Comparison of ENCODE assay signal across 14 cellular contexts in genomic region chr3:7447197-7447769, GRCh38.
DNase-seq lines count a peak whose midpoint lies in the region; ATAC-seq and TF ChIP-seq lines count a peak whose summit lies in the region.
"Had no signal": no experiment of that assay in that cellular context is flagged by ENCODE, and none has a peak within 500 bp of the region (broad histone marks: within the 10 kb centered on the region; RNA-seq: fewer than 3 reads in every experiment).

No MANE protein-coding gene starts in this region.

- TF ChIP-seq CTCF in GM13977 (IDR thresholded peaks at IDR 0.05; ENCODE audit: extremely low read depth, insufficient read depth, missing control alignments) = no peak

- DNase-seq in GM13977 (ENCODE audit: low spot score) = peak; percentile 14
- DNase-seq in HT-29 (ENCODE audit: low spot score) = no peak
- no peak for DNase-seq in amygdala (lab: John Stamatoyannopoulos, UW)
- no peak for DNase-seq in effector CD4-positive, alpha-beta T cell
- DNase-seq in activated CD4-positive, alpha-beta T cell treated with anti-CD3 and anti-CD28 coated beads, Interleukin-2, amount 50 U/mL, for 4 hours = no peak
- DNase-seq: activated CD4-positive, CD25-positive, alpha-beta regulatory T cell treated with anti-CD3 and anti-CD28 coated beads, Interleukin-2, amount 50 U/mL, for 72 hours; activated naive CD4-positive, alpha-beta T cell treated with Interleukin-2 at 50 U/mL for 16 hours; H7; NCI-H446; Right ventricle myocardium superior had no signal

- in situ Hi-C loops in GM13977 (cut with MboI; ENCODE audit: low pct_unique_long_range_greater_than_20kb, low sequenced_read_pairs, unreplicated experiment) = no loop called here

- peak; percentile 99 for ATAC-seq in GM19397 (IDR thresholded peaks at IDR 0.05; ENCODE audit: unreplicated experiment)
- ATAC-seq in HG02798 (IDR thresholded peaks at IDR 0.05; ENCODE audit: poor library complexity, unreplicated experiment) = peak; percentile 96
- peak; percentile 100 for ATAC-seq in HG03442 (IDR thresholded peaks at IDR 0.05; ENCODE audit: unreplicated experiment)
- ATAC-seq: natural killer cell treated with Interleukin-12 subunit alpha and Interleukin-12 subunit beta and Interleukin-15 and Interleukin-18, amount 100 ng/mL, for 72 hours had no signal
